19 cellular contexts compared by ENCODE assay signal in the genomic region with DNA sequence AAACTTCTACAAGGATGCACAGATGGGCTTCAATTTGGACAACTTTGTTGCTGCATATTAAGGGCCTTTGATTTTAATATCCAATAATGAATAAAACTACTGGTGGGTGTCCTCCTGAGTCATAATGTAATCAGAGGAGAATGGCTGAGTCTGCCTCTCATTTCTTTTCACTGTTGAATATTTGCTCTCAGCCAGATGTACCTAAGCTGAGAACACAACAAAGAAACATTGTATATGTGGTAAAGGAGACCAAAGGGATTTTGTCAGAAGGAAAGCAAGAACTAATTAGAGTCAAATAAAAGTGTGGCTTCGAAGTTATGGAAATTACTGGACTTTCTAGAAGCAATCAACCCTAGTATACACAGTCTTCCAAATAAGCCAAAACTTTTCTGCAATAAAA.
"Had no signal": no experiment of that assay in that cellular context is flagged by ENCODE, and none has a peak within 500 bp of the region (broad histone marks: within the 10 kb centered on the region; RNA-seq: fewer than 3 reads in every experiment).

No MANE protein-coding gene starts in this region.

- H3K4me1 ChIP-seq: esophagus muscularis mucosa, gastroesophageal sphincter, right atrium auricular region, sigmoid colon, suprapubic skin, thyroid gland had no signal

- H3K9me3 ChIP-seq: esophagus muscularis mucosa, gastroesophageal sphincter, right atrium auricular region, sigmoid colon, suprapubic skin, thyroid gland had no signal

- DNase-seq: cortex of kidney; dorsolateral prefrontal cortex; effector memory CD4-positive, alpha-beta T cell; glutamatergic neuron; islet precursor cell; mammary epithelial cell; naive thymus-derived CD4-positive, alpha-beta T cell; nephron progenitor cell; posterior cingulate gyrus; sigmoid colon; small intestine; stimulated activated CD4-positive, alpha-beta T cell treated with anti-CD3 and anti-CD28 coated beads, Interleukin-2, amount 100 ng/mL, for 48 hours; stimulated activated naive CD8-positive, alpha-beta T cell treated with anti-CD3 and anti-CD28 coated beads, Interleukin-15, Interleukin-2, amounts not matched to agents 100 U/mL and 50 U/mL, for 24 hours; thyroid gland had no signal

- H3K4me3 ChIP-seq: dorsolateral prefrontal cortex, esophagus muscularis mucosa, gastroesophageal sphincter, right atrium auricular region, sigmoid colon, suprapubic skin, thyroid gland had no signal

- H3K27me3 ChIP-seq: esophagus muscularis mucosa, gastroesophageal sphincter, right atrium auricular region, sigmoid colon, suprapubic skin, thyroid gland had no signal

- H3K36me3 ChIP-seq: esophagus muscularis mucosa, gastroesophageal sphincter, right atrium auricular region, sigmoid colon, suprapubic skin, thyroid gland had no signal

- H3K27ac ChIP-seq: dorsolateral prefrontal cortex, epithelial cell of prostate, esophagus muscularis mucosa, gastroesophageal sphincter, right atrium auricular region, sigmoid colon, suprapubic skin, thyroid gland had no signal
